In genomic region chr1:109547412-109548320, GRCh38 we compare ENCODE assay signal across 8 cellular contexts. TPM values are rescaled to one million over a fixed set of nuclear protein-coding genes. Genes with fewer than 3 reads are reported as not detected.
A peak's percentile ranks its signal among the peaks of the same experiment; 100 is the strongest.
DNase-seq lines count a peak whose midpoint lies in the region; ATAC-seq and TF ChIP-seq lines count a peak whose summit lies in the region.

No MANE protein-coding gene starts in this region.

- H3K4me1 ChIP-seq in prostate gland (replicated peaks) = no peaks in the 10 kb centered on the region

- H3K9me3 Mint-ChIP-seq in activated CD8-positive, alpha-beta T cell treated with anti-CD3 and anti-CD28 coated beads for 36 hours = no peaks in the 10 kb centered on the region

- intact Hi-C loops in activated CD8-positive, alpha-beta T cell treated with anti-CD3 and anti-CD28 coated beads for 36 hours (cut with micrococcal nuclease) = loop anchor here (2.0 to 5.0 kb wide), 4 partner anchors 75 to 440 kb away; no protein-coding TSS in a partner anchor
- intact Hi-C loops in Right ventricle myocardium superior (cut with DNase I) = loop anchor here (2.0 to 5.0 kb wide), 3 partner anchors 85 to 435 kb away; partner anchors contain the start of gene AHCYL1
- intact Hi-C loops in prostate gland (cut with DNase I) = loop anchor here (2.0 to 5.0 kb wide), 3 partner anchors 85 to 437 kb away; partner anchors contain the start of gene AHCYL1

- peaks cover 37% of the 10 kb centered on the region for H3K4me1 Mint-ChIP-seq in activated CD8-positive, alpha-beta T cell treated with anti-CD3 and anti-CD28 coated beads for 36 hours (ENCODE audit: low read depth)

- no peak for TF ChIP-seq POLR2A in prostate gland (IDR thresholded peaks at IDR 0.05)

- H3K27me3 Mint-ChIP-seq in activated CD8-positive, alpha-beta T cell treated with anti-CD3 and anti-CD28 coated beads for 36 hours = no peaks in the 10 kb centered on the region

- WGBS in prostate gland = 8% methylated on average over 22 of the region's 22 CpGs

- H3K4me3 Mint-ChIP-seq in activated CD8-positive, alpha-beta T cell treated with anti-CD3 and anti-CD28 coated beads for 36 hours = peak overlapping the region; percentile 98

- TF ChIP-seq CTCF in activated CD8-positive, alpha-beta T cell treated with anti-CD3 and anti-CD28 coated beads for 36 hours (IDR thresholded peaks at IDR 0.05) = no peak
- no peak for TF ChIP-seq CTCF in prostate gland (IDR thresholded peaks at IDR 0.05)

- peak; percentile 16 for ATAC-seq in HG03439 (IDR thresholded peaks at IDR 0.05; ENCODE audit: unreplicated experiment)
- peak; percentile 21 for ATAC-seq in activated CD8-positive, alpha-beta T cell treated with anti-CD3 and anti-CD28 coated beads for 36 hours
- peak; percentile 30 for ATAC-seq in Right ventricle myocardium superior (ENCODE audit: poor library complexity)

- H3K27me3 ChIP-seq in prostate gland (replicated peaks; ENCODE audit: insufficient read depth) = no peaks in the 10 kb centered on the region

- H3K27ac Mint-ChIP-seq in activated CD8-positive, alpha-beta T cell treated with anti-CD3 and anti-CD28 coated beads for 36 hours = peak overlapping the region; percentile 96

- H3K27ac ChIP-seq in prostate gland = peak overlapping the region; percentile 95 to 96

- CTCF ChIA-PET in activated CD8-positive, alpha-beta T cell treated with anti-CD3 and anti-CD28 coated beads for 36 hours (lab: Charles Lee) = interaction anchor here (0.8 to 11.0 kb wide), 26 partner anchors 12 to 482 kb away, joined by 3 to 294 read pairs (median 11); partner anchors contain the start of genes AHCYL1, AMPD2, ATXN7L2 and CYB561D1

- H3K36me3 ChIP-seq in prostate gland = no peaks in the 10 kb centered on the region

- peak overlapping the region; percentile 71 to 76 for H3K4me3 ChIP-seq in prostate gland

- POLR2A ChIA-PET in activated CD8-positive, alpha-beta T cell treated with anti-CD3 and anti-CD28 coated beads for 36 hours (lab: Charles Lee) = interaction anchor here (0.8 to 3.0 kb wide), 19 partner anchors 12 to 437 kb away, joined by 3 to 26 read pairs (median 4); partner anchors contain the start of genes AHCYL1, AMIGO1, AMPD2 and ATXN7L2

- H3K9me3 ChIP-seq in prostate gland = no peaks in the 10 kb centered on the region

- peak; percentile 35 for DNase-seq in SIG-M5 treated with dmso at 0.1 percent for 504 hours (lab: John Stamatoyannopoulos, UW; ENCODE audit: unreplicated experiment)
- no peak for DNase-seq in SIG-M5 (lab: John Stamatoyannopoulos, UW)
- DNase-seq in activated CD8-positive, alpha-beta T cell treated with anti-CD3 and anti-CD28 coated beads for 36 hours = peak; percentile 44
- no peak for DNase-seq in Right ventricle myocardium superior
- DNase-seq in prostate gland (ENCODE audit: low spot score) = peak; percentile 29
- no peak for DNase-seq in DMS79 (lab: John Stamatoyannopoulos, UW)
- no peak for DNase-seq in LoVo (ENCODE audit: low spot score)

- peaks cover 4% of the 10 kb centered on the region for H3K36me3 Mint-ChIP-seq in activated CD8-positive, alpha-beta T cell treated with anti-CD3 and anti-CD28 coated beads for 36 hours (ENCODE audit: low read depth)

RNA-seq across cellular contexts. Expression of gene GNAI3, which starts 0.7 kb away (rescaled TPM):
- total RNA-seq in activated CD8-positive, alpha-beta T cell treated with anti-CD3 and anti-CD28 coated beads for 36 hours = 1 to 10 TPM; 7.5 to 7.7 TPM
- total RNA-seq in Right ventricle myocardium superior (2.4 TPM), prostate gland (1 to 10 TPM; 5.1 to 5.4 TPM)

RNA-seq across cellular contexts. Expression of gene GPR61, which starts 8.0 kb away (rescaled TPM):
- total RNA-seq in activated CD8-positive, alpha-beta T cell treated with anti-CD3 and anti-CD28 coated beads for 36 hours = under 1 TPM in 1 of 2 experiments, not detected in 1; 0.22 TPM
- total RNA-seq in Right ventricle myocardium superior (0.32 TPM), prostate gland (1 to 10 TPM in 1 of 2 donors, not detected in 1; 1.2 TPM)

RNA-seq across cellular contexts. Expression of gene AMIGO1, which starts 38.1 kb away (rescaled TPM):
- total RNA-seq in activated CD8-positive, alpha-beta T cell treated with anti-CD3 and anti-CD28 coated beads for 36 hours = 1 to 10 TPM; 1.3 to 1.7 TPM
- 19.3 TPM for total RNA-seq in Right ventricle myocardium superior
- total RNA-seq in prostate gland = 10 to 100 TPM in 1 of 2 donors, 1 to 10 TPM in 1; 9.5 to 13.2 TPM

RNA-seq across cellular contexts. Expression of gene CYB561D1, which starts 53.8 kb away (rescaled TPM):
- total RNA-seq in activated CD8-positive, alpha-beta T cell treated with anti-CD3 and anti-CD28 coated beads for 36 hours = 1 to 10 TPM; 7.0 to 9.5 TPM
- total RNA-seq in Right ventricle myocardium superior (5.3 TPM), prostate gland (10 to 100 TPM; 12.0 to 12.3 TPM)

Comparison
In these comparisons a context has a peak if more than half of its experiments do, and no peak if none do; other contexts are left out.
1. DNase-seq: peak in SIG-M5 treated with dmso at 0.1 percent for 504 hours (single experiment), activated CD8-positive, alpha-beta T cell treated with anti-CD3 and anti-CD28 coated beads for 36 hours (single experiment) and prostate gland (single experiment); none in SIG-M5 (single experiment), Right ventricle myocardium superior (single experiment), DMS79 (single experiment) and LoVo (single experiment).
2. Peak in every context shown above with its lines, with median percentiles within 50 percentile points of each other: ATAC-seq.